19 cellular contexts compared by ENCODE assay signal in genomic region chr21:45040114-45040715, GRCh38. TPM values are rescaled to one million over a fixed set of nuclear protein-coding genes. Genes with fewer than 3 reads are reported as not detected.
DNase-seq lines count a peak whose midpoint lies in the region; ATAC-seq and TF ChIP-seq lines count a peak whose summit lies in the region.
"Had no signal": no experiment of that assay in that cellular context is flagged by ENCODE, and none has a peak within 500 bp of the region (broad histone marks: within the 10 kb centered on the region; RNA-seq: fewer than 3 reads in every experiment).

No MANE protein-coding gene starts in this region.

- in situ Hi-C loops in IMR-90 (cut with MboI; ENCODE audit: low sequenced_read_pairs): no loop called here

- intact Hi-C loops in IMR-90 (cut with micrococcal nuclease) (no loop called here), esophagus muscularis mucosa (cut with DNase I) (loop anchor here (5.0 kb wide), 1 partner anchor 83 kb away; no protein-coding TSS in a partner anchor), posterior vena cava (cut with DNase I) (no loop called here)

- POLR2A ChIA-PET in IMR-90 (lab: Charles Lee; ENCODE audit: unreplicated experiment): no interaction called here

- dilution Hi-C loops in IMR-90 (cut with HindIII; ENCODE audit: low sequenced_read_pairs, unreplicated experiment): no loop called here

- DNase-seq in IMR-90: no peak
- DNase-seq in esophagus muscularis mucosa (ENCODE audit: extremely low spot score): no peak
- peak; percentile 67 for DNase-seq in posterior vena cava (ENCODE audit: low spot score)
- DNase-seq in activated CD8-positive, alpha-beta memory T cell treated with anti-CD3 and anti-CD28 coated beads, Interleukin-2, amount 10 ng/mL, durations not matched to agents 7 days and 5 days: no peak
- DNase-seq in A172 (ENCODE audit: low spot score): no peak
- DNase-seq in NCI-H146 treated with DMSO at 0.1 percent for 48 hours (lab: John Stamatoyannopoulos, UW; ENCODE audit: unreplicated experiment): no peak
- DNase-seq: activated CD4-positive, alpha-beta T cell treated with anti-CD3 and anti-CD28 coated beads for 1 hour; activated effector memory CD4-positive, alpha-beta T cell treated with Interleukin-2 at 50 U/mL for 16 hours; COR-L47; heart right ventricle; MV-4-11; NCI-H1930; NCI-H446 treated with DMSO at 0.1 percent for 48 hours; pancreas; RPMI8226; stimulated activated CD4-positive, alpha-beta T cell treated with anti-CD3 and anti-CD28 coated beads, Interleukin-4, amount 100 ng/mL, for 24 hours had no signal

- H3K4me3 ChIP-seq in IMR-90 (ENCODE audit: insufficient read depth, low read depth, low read length) (no peak overlapping the region), esophagus muscularis mucosa (no peak overlapping the region), thymus (ENCODE audit: low read length) (no peak overlapping the region)
- H3K4me3 ChIP-seq: heart right ventricle, pancreas had no signal

- H2BK5ac ChIP-seq in IMR-90 (ENCODE audit: low read depth, low read length, poor library complexity, severe bottlenecking): peak overlapping the region; percentile 79

- TF ChIP-seq CTCF in IMR-90 (conservative IDR thresholded peaks at IDR 0.05; ENCODE audit: low read depth, low read length): no peak
- no peak for TF ChIP-seq CTCF in esophagus muscularis mucosa (IDR thresholded peaks at IDR 0.05)

- peak overlapping the region; percentile 93 for H3K14ac ChIP-seq in IMR-90 (replicated peaks; ENCODE audit: low read depth, low read length)

- peak overlapping the region; percentile 85 to 97 for H4K8ac ChIP-seq in IMR-90 (ENCODE audit: low read depth in 2 of 2, low read length in 2 of 2)

- TF ChIP-seq POLR2A in IMR-90 (IDR thresholded peaks at IDR 0.05; ENCODE audit: low read depth, low read length) (no peak), esophagus muscularis mucosa (IDR thresholded peaks at IDR 0.05; ENCODE audit: low read depth) (no peak)

- peaks cover 15% of the 10 kb centered on the region for H3K27me3 Mint-ChIP-seq in activated CD8-positive, alpha-beta memory T cell treated with anti-CD3 and anti-CD28 coated beads, Interleukin-2, amount 10 ng/mL, durations not matched to agents 7 days and 5 days

- peak overlapping the region; percentile 89; the same call in 1 of the 2 replicates for H3K18ac ChIP-seq in IMR-90 (ENCODE audit: low read depth, low read length)

- H2AK5ac ChIP-seq in IMR-90 (ENCODE audit: low read depth, low read length): peak overlapping the region; percentile 95

- H2AK9ac ChIP-seq in IMR-90 (replicated peaks; ENCODE audit: low read depth, low read length, poor library complexity): no peak overlapping the region

- H3K27me3 ChIP-seq in IMR-90 (ENCODE audit: control insufficient read depth, insufficient read depth, low read length): no peaks in the 10 kb centered on the region
- H3K27me3 ChIP-seq in esophagus muscularis mucosa: no peaks in the 10 kb centered on the region
- no peaks in the 10 kb centered on the region for H3K27me3 ChIP-seq in thymus (ENCODE audit: control insufficient read depth, insufficient read depth)
- H3K27me3 ChIP-seq: heart right ventricle, pancreas had no signal

- H2BK15ac ChIP-seq in IMR-90 (ENCODE audit: low read depth, low read length): peak overlapping the region; percentile 72; the same call in 2 of the 3 replicates

- H3K36me3 Mint-ChIP-seq in activated CD8-positive, alpha-beta memory T cell treated with anti-CD3 and anti-CD28 coated beads, Interleukin-2, amount 10 ng/mL, durations not matched to agents 7 days and 5 days: peaks cover 3% of the 10 kb centered on the region

- peaks cover 7 to 12% of the 10 kb centered on the region in 2 experiments; a peak in 3 of 4 replicates for H3K79me1 ChIP-seq in IMR-90 (ENCODE audit: low read depth in 1 of 2, low read length in 2 of 2)

- BruUV-seq in IMR-90 (replicated peaks; lab: Mats Ljungman, UMichigan): no TSS peak

- peak overlapping the region; percentile 98 for H4K91ac ChIP-seq in IMR-90 (ENCODE audit: insufficient read depth, low read depth, low read length)

- H2BK120ac ChIP-seq in IMR-90 (ENCODE audit: low read depth, low read length): peak overlapping the region; percentile 97

- no peak overlapping the region for H3K56ac ChIP-seq in IMR-90 (ENCODE audit: extremely low read depth, insufficient read depth, low read length)

- no peaks in the 10 kb centered on the region for H3K36me3 ChIP-seq in IMR-90 (ENCODE audit: control insufficient read depth, insufficient read depth, low read length)
- H3K36me3 ChIP-seq in esophagus muscularis mucosa: no peaks in the 10 kb centered on the region
- no peaks in the 10 kb centered on the region for H3K36me3 ChIP-seq in thymus (ENCODE audit: control insufficient read depth, insufficient read depth)
- H3K36me3 ChIP-seq: heart right ventricle, pancreas had no signal

- H3K9me3 Mint-ChIP-seq in activated CD8-positive, alpha-beta memory T cell treated with anti-CD3 and anti-CD28 coated beads, Interleukin-2, amount 10 ng/mL, durations not matched to agents 7 days and 5 days (ENCODE audit: low read depth): peaks cover 11% of the 10 kb centered on the region

- no peak overlapping the region for H2AFZ ChIP-seq in IMR-90 (replicated peaks; ENCODE audit: low read length, poor library complexity)

- peaks cover 9% of the 10 kb centered on the region for H3K9me1 ChIP-seq in IMR-90 (ENCODE audit: insufficient read depth, low read length)

- no peak overlapping the region for H3K4me2 ChIP-seq in IMR-90 (ENCODE audit: low read depth, low read length)
- H3K4me2 ChIP-seq: KMS-11 had no signal

- no peak overlapping the region for H3K4me3 Mint-ChIP-seq in activated CD8-positive, alpha-beta memory T cell treated with anti-CD3 and anti-CD28 coated beads, Interleukin-2, amount 10 ng/mL, durations not matched to agents 7 days and 5 days

- no peak overlapping the region for H3K27ac Mint-ChIP-seq in activated CD8-positive, alpha-beta memory T cell treated with anti-CD3 and anti-CD28 coated beads, Interleukin-2, amount 10 ng/mL, durations not matched to agents 7 days and 5 days

- H3K4ac ChIP-seq in IMR-90 (ENCODE audit: low read depth, low read length): peak overlapping the region; percentile 92

- CTCF ChIA-PET in IMR-90 (lab: Yijun Ruan, JAX): no interaction called here
- CTCF ChIA-PET in activated CD8-positive, alpha-beta memory T cell treated with anti-CD3 and anti-CD28 coated beads, Interleukin-2, amount 10 ng/mL, durations not matched to agents 7 days and 5 days (lab: Charles Lee): no interaction called here

- H3K27ac ChIP-seq in IMR-90 (ENCODE audit: insufficient read depth, low read length) (peak overlapping the region; percentile 82), esophagus muscularis mucosa (replicated peaks in 1 of 4) (peak overlapping the region; percentile 80 to 86 (median 82)), thymus (ENCODE audit: low read depth) (peak overlapping the region; percentile 32)
- H3K27ac ChIP-seq: KMS-11, pancreas had no signal

- WGBS in IMR-90 (ENCODE audit: extremely low coverage in 2 of 2, insufficient read length in 1 of 2), 2 experiments: 100% methylated on average over 1 of the region's 9 CpGs; no CpG with 5 or more reads in 1 of the 2 experiments
- WGBS in esophagus muscularis mucosa: 93% methylated on average over 7 of the region's 9 CpGs
- 91% methylated on average over 9 of the region's 9 CpGs for WGBS in thymus

- no peaks in the 10 kb centered on the region for H3K4me1 Mint-ChIP-seq in activated CD8-positive, alpha-beta memory T cell treated with anti-CD3 and anti-CD28 coated beads, Interleukin-2, amount 10 ng/mL, durations not matched to agents 7 days and 5 days

- ATAC-seq in IMR-90 (ENCODE audit: low read depth) (no peak), HG02973 (IDR thresholded peaks at IDR 0.05; ENCODE audit: unreplicated experiment) (no peak)
- no peak for ATAC-seq in activated CD8-positive, alpha-beta memory T cell treated with anti-CD3 and anti-CD28 coated beads, Interleukin-2, amount 10 ng/mL, durations not matched to agents 7 days and 5 days

- H4K5ac ChIP-seq in IMR-90 (ENCODE audit: low read depth, low read length): peak overlapping the region; percentile 87

- H3K4me1 ChIP-seq in IMR-90 (ENCODE audit: control insufficient read depth, insufficient read depth, low read length) (peaks cover 26% of the 10 kb centered on the region), esophagus muscularis mucosa (peaks cover 12 to 41% (median 36%) of the 10 kb centered on the region in 4 donors), thymus (ENCODE audit: control insufficient read depth, insufficient read depth, low read length) (no peaks in the 10 kb centered on the region)
- H3K4me1 ChIP-seq: pancreas had no signal

- peak overlapping the region; percentile 95 for H2BK20ac ChIP-seq in IMR-90 (ENCODE audit: low read depth, low read length)

- H3K9me3 ChIP-seq in IMR-90 (ENCODE audit: control insufficient read depth, insufficient read depth, low read length): peaks cover 5% of the 10 kb centered on the region; the same call in 1 of the 2 replicates
- H3K9me3 ChIP-seq in esophagus muscularis mucosa: peaks cover 0 to 14% (median 5%) of the 10 kb centered on the region in 4 donors
- peaks cover 1% of the 10 kb centered on the region for H3K9me3 ChIP-seq in thymus (ENCODE audit: control insufficient read depth)
- H3K9me3 ChIP-seq: pancreas had no signal

- no peak for TF ChIP-seq EP300 in esophagus muscularis mucosa (IDR thresholded peaks at IDR 0.05)

- no peak overlapping the region for H3K23ac ChIP-seq in IMR-90 (ENCODE audit: low read depth, low read length)

- no peak for TF ChIP-seq RAD21 in IMR-90 (IDR thresholded peaks at IDR 0.05; ENCODE audit: low read length)

- no peaks in the 10 kb centered on the region; the same call in 1 of the 2 replicates for H4K20me1 ChIP-seq in IMR-90 (ENCODE audit: insufficient read depth, low read length)

- H3K9ac ChIP-seq in IMR-90 (ENCODE audit: low read depth, low read length): peak overlapping the region; percentile 66
- H3K9ac ChIP-seq: KMS-11 had no signal

TF ChIP-seq in IMR-90, 13 proteins besides CTCF, POLR2A, EP300 and RAD21 (continues in another document):
- TF ChIP-seq CEBPB (IDR thresholded peaks at IDR 0.05; ENCODE audit: low read depth, low read length): no peak
- TF ChIP-seq FOS (IDR thresholded peaks at IDR 0.05; ENCODE audit: low read depth, low read length): no peak

RNA-seq across cellular contexts. Expression of gene ADARB1, which starts 34.2 kb away (rescaled TPM):
- total RNA-seq in IMR-90 (2012; rRNA removed): 39.7 and 39.8 TPM in 2 replicates
- polyA plus RNA-seq in IMR-90 (2012; rRNA removed): 45.5 and 47.3 TPM in 2 replicates
- 18.2 and 29.3 TPM in 2 replicates for polyA plus RNA-seq in IMR-90 (2012; cell fraction: cytosol; rRNA removed)
- polyA plus RNA-seq in IMR-90 (2012; cell fraction: nucleus; rRNA removed; ENCODE audit: low replicate concordance): 152 and 210 TPM in 2 replicates
- total RNA-seq in esophagus muscularis mucosa: 100 to 1,000 TPM; 107 to 231 (median 201) TPM
- 10 to 100 TPM; 72.4 to 85.6 TPM for total RNA-seq in posterior vena cava
- polyA plus RNA-seq in thymus: 14.6 TPM
- 10 to 100 TPM; 29.4 to 38.3 TPM for total RNA-seq in activated CD8-positive, alpha-beta memory T cell treated with anti-CD3 and anti-CD28 coated beads, Interleukin-2, amount 10 ng/mL, durations not matched to agents 7 days and 5 days
- 13.3 and 15.7 TPM in 2 replicates for total RNA-seq in A172 (2014; rRNA removed; shearing (Covaris generic))

Comparison
In these comparisons a context has a peak if more than half of its experiments do, and no peak if none do; other contexts are left out.
1. H3K27ac ChIP-seq: peak in every context shown above with its lines; median percentile 82 in IMR-90; 82 in esophagus muscularis mucosa; 32 in thymus.